Comparison of ENCODE assay signal across 11 cellular contexts in genomic region chr2:136582631-136583205, GRCh38.
DNase-seq lines count a peak whose midpoint lies in the region; ATAC-seq and FAIRE-seq lines count a peak whose summit lies in the region.
"Had no signal": no experiment of that assay in that cellular context is flagged by ENCODE, and none has a peak within 500 bp of the region (broad histone marks: within the 10 kb centered on the region; RNA-seq: fewer than 3 reads in every experiment).

No MANE protein-coding gene starts in this region.

- ATAC-seq in HG03354 (IDR thresholded peaks at IDR 0.05; ENCODE audit: poor library complexity, severe bottlenecking, unreplicated experiment) (no peak), HG03097 (IDR thresholded peaks at IDR 0.05; ENCODE audit: low FRiP score, unreplicated experiment) (no peak)

- no peak for FAIRE-seq in GM18507 (lab: Jason Lieb, UNC)
- FAIRE-seq: islet of Langerhans had no signal

- DNase-seq in AG08395 (ENCODE audit: low spot score) (peak; percentile 2), GM18507 (ENCODE audit: extremely low spot score, insufficient read length, low read depth) (peak; percentile 1), SW480 (ENCODE audit: low spot score) (peak; percentile 9), glomerular visceral epithelial cell (ENCODE audit: extremely low spot score) (peak; percentile 7), hippocampal formation (lab: John Stamatoyannopoulos, UW) (no peak)
- no peak for DNase-seq in activated effector memory CD4-positive, alpha-beta T cell treated with anti-CD3 and anti-CD28 coated beads, Interleukin-2, amount 50 U/mL, for 16 hours
- DNase-seq: GOT3, uterus had no signal

Comparison
In these comparisons a context has a peak if more than half of its experiments do, and no peak if none do; other contexts are left out.
1. DNase-seq: peak in AG08395 (single experiment), GM18507 (single experiment), SW480 (single experiment) and glomerular visceral epithelial cell (single experiment); none in activated effector memory CD4-positive, alpha-beta T cell treated with anti-CD3 and anti-CD28 coated beads, Interleukin-2, amount 50 U/mL, for 16 hours (single experiment) and hippocampal formation (0 of 2).